In genomic region chr20:37976862-37977261, GRCh38 we compare ENCODE assay signal across 21 cellular contexts. TPM values are rescaled to one million over a fixed set of nuclear protein-coding genes. Genes with fewer than 3 reads are reported as not detected.
DNase-seq lines count a peak whose midpoint lies in the region; ATAC-seq and TF ChIP-seq lines count a peak whose summit lies in the region.
"Had no signal": no experiment of that assay in that cellular context is flagged by ENCODE, and none has a peak within 500 bp of the region (broad histone marks: within the 10 kb centered on the region; RNA-seq: fewer than 3 reads in every experiment).

No MANE protein-coding gene starts in this region.

- H3K27ac ChIP-seq in HUES64 (ENCODE audit: low read depth, low read length) (no peak overlapping the region), neuronal stem cell (replicated peaks; ENCODE audit: low read length) (no peak overlapping the region), upper lobe of left lung (no peak overlapping the region)
- H3K27ac ChIP-seq: C4-2B, epithelial cell of prostate, psoas muscle, spleen, testis had no signal

- H3K9ac ChIP-seq in HUES64 (ENCODE audit: low read depth, low read length) = no peak overlapping the region
- H3K9ac ChIP-seq in neuronal stem cell (ENCODE audit: low read depth, low read length, poor library complexity) = no peak overlapping the region

- peak; percentile 20 for DNase-seq in activated CD4-positive, alpha-beta T cell treated with anti-CD3 and anti-CD28 coated beads for 36 hours
- DNase-seq in activated CD4-positive, alpha-beta T cell treated with anti-CD3 and anti-CD28 coated beads, Interleukin-2, amount 50 U/mL, for 48 hours = no peak
- no peak for DNase-seq in glutamatergic neuron
- no peak for DNase-seq in neuronal stem cell (ENCODE audit: low spot score)
- no peak for DNase-seq in upper lobe of left lung
- DNase-seq in left colon = no peak
- DNase-seq: activated CD4-positive, alpha-beta T cell treated with anti-CD3 and anti-CD28 coated beads, Interleukin-2, amount 10 ng/mL, durations not matched to agents 24 days and 14 days; DMS153; HFFc6; immature natural killer cell; naive B cell; NCI-H446 treated with DMSO at 0.1 percent for 48 hours; psoas muscle; spleen; stimulated activated CD8-positive, alpha-beta memory T cell treated with anti-CD3 and anti-CD28 coated beads, Interleukin-4, amount 100 ng/mL, for 48 hours; testis had no signal

- peaks cover 16% of the 10 kb centered on the region for H3K36me3 Mint-ChIP-seq in activated CD4-positive, alpha-beta T cell treated with anti-CD3 and anti-CD28 coated beads for 36 hours (ENCODE audit: low read depth)
- peaks cover 9% of the 10 kb centered on the region for H3K36me3 Mint-ChIP-seq in glutamatergic neuron (ENCODE audit: unreplicated experiment)

- no peak for TF ChIP-seq POLR2A in upper lobe of left lung (IDR thresholded peaks at IDR 0.05)

- H3K4me3 ChIP-seq in HUES64 (ENCODE audit: low read length) = peak overlapping the region; percentile 31
- peak overlapping the region in 1 of 2 donors; percentile 34 for H3K4me3 ChIP-seq in neuronal stem cell (ENCODE audit: low read length in 2 of 2)
- H3K4me3 ChIP-seq in upper lobe of left lung = no peak overlapping the region
- H3K4me3 ChIP-seq: psoas muscle, spleen, testis had no signal

- no peak overlapping the region for H3K4me2 ChIP-seq in neuronal stem cell (ENCODE audit: insufficient read depth, low read length, poor library complexity, severe bottlenecking)

- no peak overlapping the region for H2BK5ac ChIP-seq in neuronal stem cell (ENCODE audit: low read length)

- no peak overlapping the region for H2BK15ac ChIP-seq in neuronal stem cell (ENCODE audit: low read length)

- H3K27ac Mint-ChIP-seq in activated CD4-positive, alpha-beta T cell treated with anti-CD3 and anti-CD28 coated beads for 36 hours = no peak overlapping the region
- H3K27ac Mint-ChIP-seq in glutamatergic neuron (ENCODE audit: unreplicated experiment) = no peak overlapping the region
- H3K27ac Mint-ChIP-seq: activated CD4-positive, alpha-beta T cell treated with anti-CD3 and anti-CD28 coated beads, Interleukin-2, amount 10 ng/mL, durations not matched to agents 24 days and 14 days; dendritic cell treated with granulocyte-macrophage colony-stimulating factor and Interleukin-4, amounts not matched to agents 40 ng/mL and 50 ng/mL, for 4 days; HFFc6 had no signal

- TF ChIP-seq CTCF in glutamatergic neuron (IDR thresholded peaks at IDR 0.05; ENCODE audit: partially characterized antibody, unreplicated experiment) = no peak
- TF ChIP-seq CTCF in upper lobe of left lung (IDR thresholded peaks at IDR 0.05) = no peak

- H3K9me3 ChIP-seq in HUES64 (ENCODE audit: insufficient read depth, low read depth, low read length) (no peaks in the 10 kb centered on the region), neuronal stem cell (replicated peaks in 1 of 2; ENCODE audit: control insufficient read depth in 2 of 2, insufficient read depth in 1 of 2, low read depth in 1 of 2, low read length in 2 of 2) (no peaks in the 10 kb centered on the region), upper lobe of left lung (no peaks in the 10 kb centered on the region)
- H3K9me3 ChIP-seq: psoas muscle, spleen, testis had no signal

- no peak overlapping the region for H3K4me3 Mint-ChIP-seq in activated CD4-positive, alpha-beta T cell treated with anti-CD3 and anti-CD28 coated beads for 36 hours
- H3K4me3 Mint-ChIP-seq in glutamatergic neuron (ENCODE audit: unreplicated experiment) = peak overlapping the region; percentile 19
- H3K4me3 Mint-ChIP-seq: activated CD4-positive, alpha-beta T cell treated with anti-CD3 and anti-CD28 coated beads, Interleukin-2, amount 10 ng/mL, durations not matched to agents 24 days and 14 days; dendritic cell treated with granulocyte-macrophage colony-stimulating factor and Interleukin-4, amounts not matched to agents 40 ng/mL and 50 ng/mL, for 4 days; HFFc6; immature natural killer cell had no signal

- H4K8ac ChIP-seq in neuronal stem cell (ENCODE audit: low read depth, low read length) = no peak overlapping the region

- H3K27me3 ChIP-seq in HUES64 (ENCODE audit: insufficient read depth, low read length) = no peaks in the 10 kb centered on the region
- H3K27me3 ChIP-seq in neuronal stem cell (ENCODE audit: control insufficient read depth in 3 of 3, insufficient read depth in 3 of 3, low read depth in 1 of 3, low read length in 3 of 3) = peaks cover 0 to under 1% (median 0%) of the 10 kb centered on the region in 3 experiments
- H3K27me3 ChIP-seq in upper lobe of left lung = no peaks in the 10 kb centered on the region
- H3K27me3 ChIP-seq: spleen, testis had no signal

- H3K4me1 ChIP-seq in HUES64 (ENCODE audit: insufficient read depth, low read length) (peaks cover 11% of the 10 kb centered on the region), neuronal stem cell (ENCODE audit: control insufficient read depth in 2 of 2, insufficient read depth in 1 of 2, low read depth in 1 of 2, low read length in 2 of 2) (peaks cover 11% of the 10 kb centered on the region in 2 donors), upper lobe of left lung (no peaks in the 10 kb centered on the region)
- H3K4me1 ChIP-seq: psoas muscle, testis had no signal

- TF ChIP-seq EP300 in upper lobe of left lung (IDR thresholded peaks at IDR 0.05) = no peak

- POLR2A ChIA-PET in activated CD4-positive, alpha-beta T cell treated with anti-CD3 and anti-CD28 coated beads for 36 hours (lab: Charles Lee) = no interaction called here

- H2BK120ac ChIP-seq in neuronal stem cell (ENCODE audit: low read depth, low read length) = no peak overlapping the region

- H3K27me3 Mint-ChIP-seq in activated CD4-positive, alpha-beta T cell treated with anti-CD3 and anti-CD28 coated beads for 36 hours = no peaks in the 10 kb centered on the region
- H3K27me3 Mint-ChIP-seq in glutamatergic neuron (ENCODE audit: unreplicated experiment) = peaks cover 7% of the 10 kb centered on the region
- H3K27me3 Mint-ChIP-seq: activated CD4-positive, alpha-beta T cell treated with anti-CD3 and anti-CD28 coated beads, Interleukin-2, amount 10 ng/mL, durations not matched to agents 24 days and 14 days; naive B cell had no signal

- CTCF ChIA-PET in activated CD4-positive, alpha-beta T cell treated with anti-CD3 and anti-CD28 coated beads for 36 hours (lab: Charles Lee) = interaction anchor here (0.6 kb wide), 1 partner anchor 63 kb away, joined by 3 read pairs; no protein-coding TSS in a partner anchor

- intact Hi-C loops in activated CD4-positive, alpha-beta T cell treated with anti-CD3 and anti-CD28 coated beads for 36 hours (cut with DNase I, micrococcal nuclease) = no loop called here
- intact Hi-C loops in left colon (cut with DNase I, micrococcal nuclease) = no loop called here

- H2AK5ac ChIP-seq in neuronal stem cell (ENCODE audit: low read depth, low read length) = no peak overlapping the region

- no peak overlapping the region for H3K18ac ChIP-seq in neuronal stem cell (ENCODE audit: low read length)

- H2BK12ac ChIP-seq in neuronal stem cell (ENCODE audit: low read length) = no peak overlapping the region

- H2AFZ ChIP-seq in neuronal stem cell (ENCODE audit: low read length) = peak overlapping the region; percentile 84

- ATAC-seq in activated CD4-positive, alpha-beta T cell treated with anti-CD3 and anti-CD28 coated beads for 36 hours = no peak
- ATAC-seq in upper lobe of left lung (ENCODE audit: low FRiP score in 2 of 2) (no peak), left colon (no peak), HG03139 (IDR thresholded peaks at IDR 0.05; ENCODE audit: unreplicated experiment) (no peak)
- ATAC-seq: psoas muscle had no signal

- H3K4me1 Mint-ChIP-seq in activated CD4-positive, alpha-beta T cell treated with anti-CD3 and anti-CD28 coated beads for 36 hours = peaks cover 13% of the 10 kb centered on the region
- peaks cover 18% of the 10 kb centered on the region for H3K4me1 Mint-ChIP-seq in glutamatergic neuron (ENCODE audit: low read depth, unreplicated experiment)

- H3K36me3 ChIP-seq in HUES64 (ENCODE audit: insufficient read depth, low read length) = no peaks in the 10 kb centered on the region; the same call in 1 of the 2 replicates
- H3K36me3 ChIP-seq in neuronal stem cell (replicated peaks in 1 of 2; ENCODE audit: control insufficient read depth in 2 of 2, insufficient read depth in 2 of 2, low read length in 2 of 2) = peaks cover 2 to 8% of the 10 kb centered on the region in 2 donors
- peaks cover 0 to 13% (median 2%) of the 10 kb centered on the region in 4 donors for H3K36me3 ChIP-seq in upper lobe of left lung

- no peaks in the 10 kb centered on the region for H3K79me1 ChIP-seq in neuronal stem cell (ENCODE audit: low read depth, low read length)

- no peaks in the 10 kb centered on the region for H3K9me3 Mint-ChIP-seq in activated CD4-positive, alpha-beta T cell treated with anti-CD3 and anti-CD28 coated beads for 36 hours (ENCODE audit: low read depth)
- peaks cover 9% of the 10 kb centered on the region for H3K9me3 Mint-ChIP-seq in glutamatergic neuron (ENCODE audit: unreplicated experiment)
- H3K9me3 Mint-ChIP-seq: activated CD4-positive, alpha-beta T cell treated with anti-CD3 and anti-CD28 coated beads, Interleukin-2, amount 10 ng/mL, durations not matched to agents 24 days and 14 days; dendritic cell treated with granulocyte-macrophage colony-stimulating factor and Interleukin-4, amounts not matched to agents 40 ng/mL and 50 ng/mL, for 4 days; HFFc6; immature natural killer cell had no signal

- no peak overlapping the region for H4K91ac ChIP-seq in neuronal stem cell (ENCODE audit: low read depth, low read length, poor library complexity)

- 18% methylated on average over 9 of the region's 9 CpGs for WGBS in HUES64
- no CpG with 5 or more reads among the region's 9 CpGs for WGBS in neuronal stem cell (ENCODE audit: extremely low coverage in 2 of 2, insufficient read length in 2 of 2, insufficient replicate concordance in 1 of 2), 2 donors
- 58 to 72% methylated on average over 9 of the region's 9 CpGs for WGBS in upper lobe of left lung, 2 donors

- H3K14ac ChIP-seq in neuronal stem cell (ENCODE audit: low read length) = no peak overlapping the region

- no peak overlapping the region for H3K23ac ChIP-seq in neuronal stem cell (ENCODE audit: low read depth, low read length, poor library complexity)

- H3K4ac ChIP-seq in neuronal stem cell (ENCODE audit: low read length) = no peak overlapping the region

RNA-seq across cellular contexts. Expression of gene TTI1, which starts 56.4 kb away (rescaled TPM):
- total RNA-seq in activated CD4-positive, alpha-beta T cell treated with anti-CD3 and anti-CD28 coated beads for 36 hours = 10 to 100 TPM; 35.6 to 36.7 TPM
- 36.0 TPM for polyA plus RNA-seq in HUES64 (2013, experiment 1 of 2)
- 34.4 TPM for polyA plus RNA-seq in HUES64 (2013, experiment 2 of 2)
- 22.9 TPM for total RNA-seq in glutamatergic neuron (ENCODE audit: unreplicated experiment)
- 24.0 TPM for polyA plus RNA-seq in neuronal stem cell (2013, experiment 1 of 2)
- 24.4 TPM for polyA plus RNA-seq in neuronal stem cell (2013, experiment 2 of 2)
- 10 to 100 TPM; 11.2 to 30.4 (median 15.1) TPM for total RNA-seq in upper lobe of left lung
- total RNA-seq in left colon = 10 to 100 TPM in 1 of 2 donors, 1 to 10 TPM in 1; 9.6 to 13.6 TPM

RNA-seq across cellular contexts. Expression of gene RPRD1B, which starts 56.7 kb away (rescaled TPM):
- 10 to 100 TPM; 29.9 to 36.4 TPM for total RNA-seq in activated CD4-positive, alpha-beta T cell treated with anti-CD3 and anti-CD28 coated beads for 36 hours
- polyA plus RNA-seq in HUES64 (2013, experiment 1 of 2) = 17.9 TPM
- polyA plus RNA-seq in HUES64 (2013, experiment 2 of 2) = 16.7 TPM
- total RNA-seq in glutamatergic neuron (ENCODE audit: unreplicated experiment) (29.2 TPM), upper lobe of left lung (10 to 100 TPM; 26.0 to 75.4 (median 29.2) TPM), left colon (10 to 100 TPM; 30.8 to 34.9 TPM)
- 28.1 TPM for polyA plus RNA-seq in neuronal stem cell (2013, experiment 1 of 2)
- polyA plus RNA-seq in neuronal stem cell (2013, experiment 2 of 2) = 31.6 TPM
